22 cellular contexts compared by ENCODE assay signal in genomic region chr13:34351134-34351533, GRCh38.
DNase-seq lines count a peak whose midpoint lies in the region; ATAC-seq, FAIRE-seq and TF ChIP-seq lines count a peak whose summit lies in the region.
"Had no signal": no experiment of that assay in that cellular context is flagged by ENCODE, and none has a peak within 500 bp of the region (broad histone marks: within the 10 kb centered on the region; RNA-seq: fewer than 3 reads in every experiment).

No MANE protein-coding gene starts in this region.

- TF ChIP-seq POLR2A in A549 (IDR thresholded peaks at IDR 0.05; ENCODE audit: low read length) (no peak), Peyer's patch (IDR thresholded peaks at IDR 0.05) (no peak)

- no peaks in the 10 kb centered on the region for H3K36me3 Mint-ChIP-seq in glutamatergic neuron (ENCODE audit: unreplicated experiment)
- H3K36me3 Mint-ChIP-seq in activated CD8-positive, alpha-beta T cell treated with anti-CD3 and anti-CD28 coated beads, Interleukin-2, amount 10 ng/mL, durations not matched to agents 7 days and 5 days (ENCODE audit: low read depth) = no peaks in the 10 kb centered on the region
- H3K36me3 Mint-ChIP-seq: CD14-positive monocyte; CD4-positive, alpha-beta memory T cell; CD4-positive, CD25-positive, alpha-beta regulatory T cell; CD8-positive, alpha-beta memory T cell had no signal

- H3K27me3 ChIP-seq in Peyer's patch (no peaks in the 10 kb centered on the region), BE2C (no peaks in the 10 kb centered on the region)
- H3K27me3 ChIP-seq: BLaER1 had no signal

- no peak for ATAC-seq in A549
- ATAC-seq in activated CD8-positive, alpha-beta T cell treated with anti-CD3 and anti-CD28 coated beads, Interleukin-2, amount 10 ng/mL, durations not matched to agents 7 days and 5 days = no peak

- peaks cover 13% of the 10 kb centered on the region for H3K4me1 Mint-ChIP-seq in glutamatergic neuron (ENCODE audit: low read depth, unreplicated experiment)
- H3K4me1 Mint-ChIP-seq in activated CD8-positive, alpha-beta T cell treated with anti-CD3 and anti-CD28 coated beads, Interleukin-2, amount 10 ng/mL, durations not matched to agents 7 days and 5 days (ENCODE audit: low read depth) = no peaks in the 10 kb centered on the region
- H3K4me1 Mint-ChIP-seq: B cell; CD14-positive monocyte; CD4-positive, alpha-beta memory T cell; CD4-positive, CD25-positive, alpha-beta regulatory T cell; CD8-positive, alpha-beta memory T cell had no signal

- 78% methylated on average over 3 of the region's 3 CpGs for WGBS in A549 (ENCODE audit: missing lambda C conversion rate)

- no peak overlapping the region for H3K4me2 ChIP-seq in A549
- H3K4me2 ChIP-seq: BLaER1 had no signal

- DNase-seq in A549 (ENCODE audit: low read depth in 1 of 2, low spot score in 1 of 2) (no peak), glutamatergic neuron (no peak), Peyer's patch (no peak), BE2C (no peak)
- DNase-seq in activated CD8-positive, alpha-beta T cell treated with anti-CD3 and anti-CD28 coated beads, Interleukin-2, amount 10 ng/mL, durations not matched to agents 7 days and 5 days = no peak
- DNase-seq: 8988T; AML-193; C1 segment of cervical spinal cord; CD4-positive, alpha-beta memory T cell; CD4-positive, CD25-positive, alpha-beta regulatory T cell; CD8-positive, alpha-beta memory T cell; COR-L47; DMS79 treated with DMSO at 0.1 percent for 48 hours; GF-D8 had no signal

- no peak for FAIRE-seq in A549 (lab: Jason Lieb, UNC)
- FAIRE-seq: A204.1, G401.6, GM12891, GM19239 had no signal

- CTCF ChIA-PET in A549 (lab: Yijun Ruan, JAX) (interaction anchor here (1.2 kb wide), 1 partner anchor 9 kb away, joined by 3 read pairs; no protein-coding TSS in a partner anchor), HEK293 (lab: Yijun Ruan, JAX) (no interaction called here)
- CTCF ChIA-PET in activated CD8-positive, alpha-beta T cell treated with anti-CD3 and anti-CD28 coated beads, Interleukin-2, amount 10 ng/mL, durations not matched to agents 7 days and 5 days (lab: Charles Lee) = no interaction called here

- no peak for TF ChIP-seq RAD21 in A549 (conservative IDR thresholded peaks at IDR 0.05 in 1 of 2, IDR thresholded peaks at IDR 0.05 in 1 of 2)

- peak overlapping the region; percentile 77 to 91; a peak in 4 of 6 replicates for H3K27ac ChIP-seq in A549
- H3K27ac ChIP-seq in HEK293 (ENCODE audit: extremely low read depth, low read depth, low read length) = no peak overlapping the region
- H3K27ac ChIP-seq in Peyer's patch = no peak overlapping the region
- H3K27ac ChIP-seq: BLaER1 had no signal

- H3K4me3 Mint-ChIP-seq in glutamatergic neuron (ENCODE audit: unreplicated experiment) = peak overlapping the region; percentile 14
- H3K4me3 Mint-ChIP-seq in activated CD8-positive, alpha-beta T cell treated with anti-CD3 and anti-CD28 coated beads, Interleukin-2, amount 10 ng/mL, durations not matched to agents 7 days and 5 days = no peak overlapping the region
- H3K4me3 Mint-ChIP-seq: B cell; CD14-positive monocyte; CD4-positive, alpha-beta memory T cell; CD4-positive, CD25-positive, alpha-beta regulatory T cell; CD8-positive, alpha-beta memory T cell had no signal

- TF ChIP-seq EP300 in A549 (IDR thresholded peaks at IDR 0.05) = no peak

- peaks cover 8% of the 10 kb centered on the region for H3K27me3 Mint-ChIP-seq in glutamatergic neuron (ENCODE audit: unreplicated experiment)
- no peaks in the 10 kb centered on the region for H3K27me3 Mint-ChIP-seq in activated CD8-positive, alpha-beta T cell treated with anti-CD3 and anti-CD28 coated beads, Interleukin-2, amount 10 ng/mL, durations not matched to agents 7 days and 5 days (ENCODE audit: low read depth)
- H3K27me3 Mint-ChIP-seq: B cell; CD4-positive, CD25-positive, alpha-beta regulatory T cell; CD8-positive, alpha-beta memory T cell had no signal

- no peaks in the 10 kb centered on the region for H3K36me3 ChIP-seq in HEK293 (ENCODE audit: control insufficient read depth in 2 of 2, insufficient read depth in 1 of 2, low read length in 2 of 2)
- no peaks in the 10 kb centered on the region for H3K36me3 ChIP-seq in Peyer's patch
- H3K36me3 ChIP-seq in BE2C = no peaks in the 10 kb centered on the region
- H3K36me3 ChIP-seq: BLaER1 had no signal

- no peak overlapping the region for H3K4me3 ChIP-seq in A549
- H3K4me3 ChIP-seq in HEK293 (ENCODE audit: low read depth, low read length) = no peak overlapping the region
- no peak overlapping the region for H3K4me3 ChIP-seq in Peyer's patch
- H3K4me3 ChIP-seq in BE2C (ENCODE audit: low read depth, low read length) = no peak overlapping the region
- H3K4me3 ChIP-seq: BLaER1 had no signal

- no peak overlapping the region for H3K27ac Mint-ChIP-seq in glutamatergic neuron (ENCODE audit: unreplicated experiment)
- no peak overlapping the region for H3K27ac Mint-ChIP-seq in activated CD8-positive, alpha-beta T cell treated with anti-CD3 and anti-CD28 coated beads, Interleukin-2, amount 10 ng/mL, durations not matched to agents 7 days and 5 days
- H3K27ac Mint-ChIP-seq: B cell; CD14-positive monocyte; CD4-positive, alpha-beta memory T cell; CD4-positive, CD25-positive, alpha-beta regulatory T cell had no signal

- H3K9me3 ChIP-seq in A549 (no peaks in the 10 kb centered on the region), HEK293 (ENCODE audit: control insufficient read depth, insufficient read depth, low read depth, low read length) (no peaks in the 10 kb centered on the region), Peyer's patch (no peaks in the 10 kb centered on the region), BE2C (no peaks in the 10 kb centered on the region)
- H3K9me3 ChIP-seq: BLaER1 had no signal

- POLR2A ChIA-PET in A549 (lab: Yijun Ruan, JAX) = no interaction called here
- POLR2A ChIA-PET in HEK293 (lab: Yijun Ruan, JAX) = no interaction called here
- POLR2A ChIA-PET in activated CD8-positive, alpha-beta T cell treated with anti-CD3 and anti-CD28 coated beads, Interleukin-2, amount 10 ng/mL, durations not matched to agents 7 days and 5 days (lab: Charles Lee) = no interaction called here

- TF ChIP-seq CTCF in A549 (IDR thresholded peaks at IDR 0.05) (no peak), HEK293 (tag by site-specific recombination; IDR thresholded peaks at IDR 0.05) (no peak), glutamatergic neuron (IDR thresholded peaks at IDR 0.05; ENCODE audit: partially characterized antibody, unreplicated experiment) (no peak), Peyer's patch (IDR thresholded peaks at IDR 0.05) (no peak), BE2C (IDR thresholded peaks at IDR 0.05; ENCODE audit: low read depth, low read length) (no peak)

- peaks cover 10% of the 10 kb centered on the region for H3K9me3 Mint-ChIP-seq in glutamatergic neuron (ENCODE audit: unreplicated experiment)
- peaks cover 4% of the 10 kb centered on the region for H3K9me3 Mint-ChIP-seq in activated CD8-positive, alpha-beta T cell treated with anti-CD3 and anti-CD28 coated beads, Interleukin-2, amount 10 ng/mL, durations not matched to agents 7 days and 5 days (ENCODE audit: insufficient read depth)

- H3K4me1 ChIP-seq in A549 (peaks cover 21% of the 10 kb centered on the region), HEK293 (ENCODE audit: control insufficient read depth, insufficient read depth, low read length) (no peaks in the 10 kb centered on the region), Peyer's patch (no peaks in the 10 kb centered on the region), BE2C (no peaks in the 10 kb centered on the region; the same call in 1 of the 2 replicates)
- H3K4me1 ChIP-seq: BLaER1 had no signal

TF ChIP-seq in A549, 52 proteins besides CTCF, POLR2A, EP300 and RAD21 (continues in another document):
- TF ChIP-seq JUNB (IDR thresholded peaks at IDR 0.05) = no peak
- TF ChIP-seq E2F6 (IDR thresholded peaks at IDR 0.05; ENCODE audit: borderline replicate concordance, low read depth) = no peak
- TF ChIP-seq ZFP36 (IDR thresholded peaks at IDR 0.05; ENCODE audit: borderline replicate concordance, partially characterized antibody) = no peak
- no peak for TF ChIP-seq ELK1 (IDR thresholded peaks at IDR 0.05; ENCODE audit: low read depth, low read length)
- TF ChIP-seq EHMT2 (IDR thresholded peaks at IDR 0.05; ENCODE audit: low read depth) = no peak

TF ChIP-seq in HEK293, 187 proteins besides CTCF, POLR2A, EP300 and RAD21 (continues in another document):
- peak; percentile 88 for TF ChIP-seq ZNF366 (tag by site-specific recombination; conservative IDR thresholded peaks at IDR 0.05)
- TF ChIP-seq ZNF155 (tag by site-specific recombination; IDR thresholded peaks at IDR 0.05) = no peak
- no peak for TF ChIP-seq ZNF548 (tag by site-specific recombination; IDR thresholded peaks at IDR 0.05)
- TF ChIP-seq KLF7 (tag by site-specific recombination; IDR thresholded peaks at IDR 0.05; ENCODE audit: borderline replicate concordance) = no peak
- no peak for TF ChIP-seq GLIS1 (tag by site-specific recombination; IDR thresholded peaks at IDR 0.05)
- TF ChIP-seq ZNF561 (tag by site-specific recombination; IDR thresholded peaks at IDR 0.05; ENCODE audit: borderline replicate concordance) = no peak
- peak; percentile 96 for TF ChIP-seq ZBTB17 (tag by site-specific recombination; IDR thresholded peaks at IDR 0.05)
- TF ChIP-seq ZSCAN16 (tag by site-specific recombination; IDR thresholded peaks at IDR 0.05) = no peak
- TF ChIP-seq, protein P1, sequence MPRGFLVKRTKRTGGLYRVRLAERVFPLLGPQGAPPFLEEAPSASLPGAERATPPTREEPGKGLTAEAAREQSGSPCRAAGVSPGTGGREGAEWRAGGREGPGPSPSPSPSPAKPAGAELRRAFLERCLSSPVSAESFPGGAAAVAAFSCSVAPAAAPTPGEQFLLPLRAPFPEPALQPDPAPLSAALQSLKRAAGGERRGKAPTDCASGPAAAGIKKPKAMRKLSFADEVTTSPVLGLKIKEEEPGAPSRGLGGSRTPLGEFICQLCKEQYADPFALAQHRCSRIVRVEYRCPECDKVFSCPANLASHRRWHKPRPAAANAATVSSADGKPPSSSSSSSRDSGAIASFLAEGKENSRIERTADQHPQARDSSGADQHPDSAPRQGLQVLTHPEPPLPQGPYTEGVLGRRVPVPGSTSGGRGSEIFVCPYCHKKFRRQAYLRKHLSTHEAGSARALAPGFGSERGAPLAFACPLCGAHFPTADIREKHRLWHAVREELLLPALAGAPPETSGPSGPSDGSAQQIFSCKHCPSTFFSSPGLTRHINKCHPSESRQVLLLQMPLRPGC (tag by site-specific recombination; IDR thresholded peaks at IDR 0.05) = no peak
- no peak for TF ChIP-seq ZNF544 (tag by site-specific recombination; IDR thresholded peaks at IDR 0.05)

Comparison
In these comparisons a context has a peak if more than half of its experiments do, and no peak if none do; other contexts are left out.
1. H3K27ac ChIP-seq: peak in A549 (2 of 2); none in HEK293 (single experiment) and Peyer's patch (0 of 4).